8 cellular contexts compared by ENCODE assay signal in the genomic region with DNA sequence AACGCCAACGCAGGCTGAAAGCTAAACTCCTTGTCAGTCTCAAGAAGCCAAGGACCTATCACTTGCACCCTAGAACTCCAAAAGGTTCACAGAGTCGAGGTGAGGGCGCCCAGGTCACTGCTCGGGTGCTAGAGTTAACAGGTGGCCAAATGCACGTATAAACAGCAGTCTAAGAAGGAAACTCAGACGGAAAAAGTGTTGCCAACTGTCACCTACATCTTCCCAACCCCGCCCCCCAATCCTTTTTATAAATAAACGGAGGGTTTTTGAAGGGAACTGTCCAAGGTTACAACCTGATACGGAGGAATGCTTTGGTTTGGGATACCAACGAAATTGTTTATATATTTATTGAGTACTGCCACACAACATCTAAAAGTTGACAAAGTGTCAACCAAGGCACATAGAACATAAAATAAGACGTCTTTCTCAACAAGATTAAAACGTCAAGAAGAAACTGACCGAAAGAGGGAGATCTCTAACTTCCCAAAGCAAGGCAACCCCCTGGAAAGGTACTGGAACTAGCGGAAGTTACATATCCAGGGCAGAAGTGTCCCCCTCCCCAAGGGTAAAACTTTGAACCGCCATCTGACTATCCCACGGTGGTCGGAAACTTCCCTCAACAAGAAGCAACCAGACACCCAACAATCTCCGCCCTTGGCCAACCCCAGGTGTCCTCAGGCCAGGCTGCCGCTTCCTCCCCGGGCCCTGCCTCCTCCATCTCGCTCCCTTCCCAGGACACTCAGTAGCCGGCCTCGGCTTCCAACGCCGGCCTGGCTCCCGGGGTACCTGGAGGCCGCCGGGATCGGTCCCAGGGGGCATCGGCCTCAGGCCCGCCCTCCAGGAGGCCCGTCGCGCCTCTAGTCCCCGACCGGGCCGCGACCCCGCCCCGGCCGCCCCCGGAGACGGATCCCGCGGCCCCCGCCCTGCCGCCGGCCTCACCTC. TPM values are rescaled to one million over a fixed set of nuclear protein-coding genes. Genes with fewer than 3 reads are reported as not detected.
DNase-seq lines count a peak whose midpoint lies in the region; ATAC-seq and TF ChIP-seq lines count a peak whose summit lies in the region.

No MANE protein-coding gene starts in this region.

- TF ChIP-seq CTCF in epithelial cell of proximal tubule (conservative IDR thresholded peaks at IDR 0.05; ENCODE audit: low read depth, low read length): peak; percentile 36
- no peak for TF ChIP-seq CTCF in mesothelial cell of epicardium (IDR thresholded peaks at IDR 0.05; ENCODE audit: unreplicated experiment)

- no peaks in the 10 kb centered on the region for H3K36me3 Mint-ChIP-seq in mesothelial cell of epicardium

- peak; percentile 24 for ATAC-seq in HG02840 (IDR thresholded peaks at IDR 0.05; ENCODE audit: low FRiP score, unreplicated experiment)

- H3K9me3 Mint-ChIP-seq in mesothelial cell of epicardium: no peaks in the 10 kb centered on the region

- DNase-seq in activated gamma-delta T cell treated with Interleukin-2 at 50 U/mL for 16 hours (peak; percentile 39), activated gamma-delta T cell (lab: John Stamatoyannopoulos, UW) (no peak), NCI-H526 (lab: John Stamatoyannopoulos, UW) (peak; percentile 16 to 77), activated T-cell treated with anti-CD3 and anti-CD28 coated beads for 4 hours (peak; percentile 11), epithelial cell of proximal tubule (ENCODE audit: low read depth) (no peak), mesothelial cell of epicardium (ENCODE audit: low spot score in 2 of 2, unreplicated experiment in 2 of 2) (peak; percentile 20 to 60)
- peak; percentile 37 for DNase-seq in stimulated activated naive CD4-positive, alpha-beta T cell treated with Interleukin-2 at 50 U/mL for 16 hours (lab: John Stamatoyannopoulos, UW)

- peaks cover 40% of the 10 kb centered on the region for H3K4me1 Mint-ChIP-seq in mesothelial cell of epicardium

- no peaks in the 10 kb centered on the region for H3K27me3 Mint-ChIP-seq in mesothelial cell of epicardium (ENCODE audit: low read depth)

- H3K4me3 Mint-ChIP-seq in mesothelial cell of epicardium: peak overlapping the region; percentile 95

- peak overlapping the region; percentile 98 for H3K27ac Mint-ChIP-seq in mesothelial cell of epicardium

- H3K4me3 ChIP-seq in epithelial cell of proximal tubule (ENCODE audit: low read depth, low read length): peak overlapping the region; percentile 82

RNA-seq across cellular contexts. Expression of a gene that starts 1.0 kb away (rescaled TPM):
- 36.4 and 48.2 TPM in 2 replicates for total RNA-seq in epithelial cell of proximal tubule
- total RNA-seq in mesothelial cell of epicardium: 67.0 to 74.3 TPM (median 72.9 TPM) in 3 replicates

RNA-seq across cellular contexts. Expression of a gene that starts 33.7 kb away (rescaled TPM):
- total RNA-seq in epithelial cell of proximal tubule: 205 and 349 TPM in 2 replicates
- 114 to 125 TPM (median 124 TPM) in 3 replicates for total RNA-seq in mesothelial cell of epicardium

RNA-seq across cellular contexts. Expression of a gene that starts 46.5 kb away (rescaled TPM):
- total RNA-seq in epithelial cell of proximal tubule (840 and 1,223 TPM in 2 replicates), mesothelial cell of epicardium (381 to 412 TPM (median 390 TPM) in 3 replicates)

Comparison
In these comparisons a context has a peak if more than half of its experiments do, and no peak if none do; other contexts are left out.
1. DNase-seq: peak in activated gamma-delta T cell treated with Interleukin-2 at 50 U/mL for 16 hours (single experiment), NCI-H526 (2 of 2), activated T-cell treated with anti-CD3 and anti-CD28 coated beads for 4 hours (single experiment), mesothelial cell of epicardium (2 of 2) and stimulated activated naive CD4-positive, alpha-beta T cell treated with Interleukin-2 at 50 U/mL for 16 hours (single experiment); none in activated gamma-delta T cell (single experiment) and epithelial cell of proximal tubule (single experiment).